In the genomic region with DNA sequence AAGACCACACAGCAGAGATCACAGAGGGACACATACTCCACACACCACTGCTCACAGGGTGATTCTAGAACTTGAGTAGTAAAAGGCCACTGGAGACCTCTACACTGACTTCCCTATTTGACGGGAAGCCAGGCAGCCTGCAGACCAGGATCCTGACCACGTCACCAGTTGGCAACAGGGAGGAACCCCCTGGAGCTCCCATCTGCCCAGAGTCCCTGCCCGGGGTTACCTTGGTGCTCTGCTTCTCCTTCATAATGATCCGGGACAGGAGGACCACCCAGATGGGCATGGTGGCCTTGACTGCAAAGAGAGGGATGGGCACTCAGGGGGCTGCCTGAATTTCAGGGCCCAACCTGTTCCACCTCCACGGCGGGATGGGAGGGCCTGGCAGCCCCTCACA, we compare ENCODE assay signal across 8 cellular contexts. TPM values are rescaled to one million over a fixed set of nuclear protein-coding genes. Genes with fewer than 3 reads are reported as not detected.
A peak's percentile ranks its signal among the peaks of the same experiment; 100 is the strongest.
DNase-seq lines count a peak whose midpoint lies in the region; ATAC-seq and TF ChIP-seq lines count a peak whose summit lies in the region.

No MANE protein-coding gene starts in this region.

- intact Hi-C loops in esophagus squamous epithelium (cut with DNase I) = loop anchor here (10.0 kb wide), 1 partner anchor 54 kb away; the partner anchor contains the start of gene MED26

- peaks cover 26% of the 10 kb centered on the region for H3K36me3 ChIP-seq in SJCRH30
- H3K36me3 ChIP-seq in esophagus squamous epithelium = peaks cover 4 to 52% (median 24%) of the 10 kb centered on the region in 3 donors

- H3K27me3 Mint-ChIP-seq in stimulated activated naive CD8-positive, alpha-beta T cell treated with anti-CD3 and anti-CD28 coated beads, Interleukin-15, Interleukin-2, amounts not matched to agents 100 ng/mL and 50 ng/mL, for 24 hours = no peaks in the 10 kb centered on the region
- H3K27me3 Mint-ChIP-seq in progenitor cell of endocrine pancreas = no peaks in the 10 kb centered on the region

- peaks cover 50% of the 10 kb centered on the region for H3K36me3 Mint-ChIP-seq in stimulated activated naive CD8-positive, alpha-beta T cell treated with anti-CD3 and anti-CD28 coated beads, Interleukin-15, Interleukin-2, amounts not matched to agents 100 ng/mL and 50 ng/mL, for 24 hours (ENCODE audit: low read depth)
- peaks cover 12% of the 10 kb centered on the region for H3K36me3 Mint-ChIP-seq in progenitor cell of endocrine pancreas (ENCODE audit: insufficient read depth)

- H3K4me3 Mint-ChIP-seq in stimulated activated naive CD8-positive, alpha-beta T cell treated with anti-CD3 and anti-CD28 coated beads, Interleukin-15, Interleukin-2, amounts not matched to agents 100 ng/mL and 50 ng/mL, for 24 hours = peak overlapping the region; percentile 90
- peak overlapping the region; percentile 75 for H3K4me3 Mint-ChIP-seq in progenitor cell of endocrine pancreas (ENCODE audit: low read depth)

- no peak for TF ChIP-seq CTCF in esophagus squamous epithelium (IDR thresholded peaks at IDR 0.05)
- no peak for TF ChIP-seq CTCF in progenitor cell of endocrine pancreas (IDR thresholded peaks at IDR 0.05; ENCODE audit: unreplicated experiment)

- H3K4me1 ChIP-seq in SJCRH30 (peaks cover 12% of the 10 kb centered on the region), esophagus squamous epithelium (peaks cover 15 to 63% (median 36%) of the 10 kb centered on the region in 3 donors)

- 10 to 12% methylated on average over 3 to 6 of the region's 6 CpGs for WGBS in esophagus squamous epithelium, 2 donors

- no peaks in the 10 kb centered on the region for H3K9me3 ChIP-seq in SJCRH30 (replicated peaks)
- H3K9me3 ChIP-seq in esophagus squamous epithelium = no peaks in the 10 kb centered on the region

- no peak overlapping the region; the same call in 1 of the 2 replicates for H3K27ac ChIP-seq in SJCRH30
- peak overlapping the region; percentile 73 to 95 (median 92) for H3K27ac ChIP-seq in esophagus squamous epithelium

- peaks cover 59% of the 10 kb centered on the region for H3K4me1 Mint-ChIP-seq in stimulated activated naive CD8-positive, alpha-beta T cell treated with anti-CD3 and anti-CD28 coated beads, Interleukin-15, Interleukin-2, amounts not matched to agents 100 ng/mL and 50 ng/mL, for 24 hours (ENCODE audit: low read depth)
- peaks cover 15% of the 10 kb centered on the region for H3K4me1 Mint-ChIP-seq in progenitor cell of endocrine pancreas (ENCODE audit: low read depth)

- no peak for ATAC-seq in stimulated activated naive CD8-positive, alpha-beta T cell treated with anti-CD3 and anti-CD28 coated beads, Interleukin-15, Interleukin-2, amounts not matched to agents 100 U/mL and 50 U/mL, for 24 hours
- ATAC-seq in GM21528 (IDR thresholded peaks at IDR 0.05; ENCODE audit: low FRiP score, unreplicated experiment) = no peak

- H3K27me3 ChIP-seq in SJCRH30 = no peaks in the 10 kb centered on the region
- H3K27me3 ChIP-seq in esophagus squamous epithelium = no peaks in the 10 kb centered on the region

- peak overlapping the region; percentile 93 for H3K4me3 ChIP-seq in SJCRH30
- H3K4me3 ChIP-seq in esophagus squamous epithelium = peak overlapping the region; percentile 72 to 95 (median 84)

- H3K9me3 Mint-ChIP-seq in stimulated activated naive CD8-positive, alpha-beta T cell treated with anti-CD3 and anti-CD28 coated beads, Interleukin-15, Interleukin-2, amounts not matched to agents 100 ng/mL and 50 ng/mL, for 24 hours = no peaks in the 10 kb centered on the region
- peaks cover 4% of the 10 kb centered on the region for H3K9me3 Mint-ChIP-seq in progenitor cell of endocrine pancreas (ENCODE audit: low read depth)

- DNase-seq in stimulated activated naive CD8-positive, alpha-beta T cell treated with anti-CD3 and anti-CD28 coated beads, Interleukin-15, Interleukin-2, amounts not matched to agents 100 U/mL and 50 U/mL, for 24 hours = no peak
- DNase-seq in SJCRH30 (no peak), esophagus squamous epithelium (lab: John Stamatoyannopoulos, UW) (no peak), progenitor cell of endocrine pancreas (ENCODE audit: low spot score, unreplicated experiment) (no peak), NCI-H510A treated with DMSO at 0.1 percent for 48 hours (lab: John Stamatoyannopoulos, UW) (no peak), cerebellar cortex (ENCODE audit: low spot score) (no peak)

- H3K27ac Mint-ChIP-seq in stimulated activated naive CD8-positive, alpha-beta T cell treated with anti-CD3 and anti-CD28 coated beads, Interleukin-15, Interleukin-2, amounts not matched to agents 100 ng/mL and 50 ng/mL, for 24 hours = peak overlapping the region; percentile 67
- H3K27ac Mint-ChIP-seq in progenitor cell of endocrine pancreas = peak overlapping the region; percentile 83

- TF ChIP-seq POLR2A in esophagus squamous epithelium (IDR thresholded peaks at IDR 0.05) = no peak

RNA-seq across cellular contexts. Expression of gene SLC35E1, which starts 0.9 kb away (rescaled TPM):
- total RNA-seq in SJCRH30 (2014; rRNA removed; shearing (Covaris generic)) = 40.8 and 40.9 TPM in 2 replicates
- total RNA-seq in esophagus squamous epithelium (10 to 100 TPM; 22.6 to 29.4 (median 25.3) TPM), progenitor cell of endocrine pancreas (48.5 and 49.1 TPM in 2 replicates)

RNA-seq across cellular contexts. Expression of gene CHERP, which starts 29.0 kb away (rescaled TPM):
- total RNA-seq in SJCRH30 (2014; rRNA removed; shearing (Covaris generic)) = 21.1 and 23.0 TPM in 2 replicates
- total RNA-seq in esophagus squamous epithelium (10 to 100 TPM in 1 of 4 donors, 1 to 10 TPM in 3; 5.5 to 11.8 (median 9.6) TPM), progenitor cell of endocrine pancreas (74.6 and 76.4 TPM in 2 replicates)

RNA-seq across cellular contexts. Expression of gene MED26, which starts 56.7 kb away (rescaled TPM):
- total RNA-seq in SJCRH30 (2014; rRNA removed; shearing (Covaris generic)) = 12.6 and 13.5 TPM in 2 replicates
- total RNA-seq in esophagus squamous epithelium (1 to 10 TPM; 5.1 to 9.9 (median 8.4) TPM), progenitor cell of endocrine pancreas (11.2 and 11.7 TPM in 2 replicates)
